8 cellular contexts compared by ENCODE assay signal in the genomic region with DNA sequence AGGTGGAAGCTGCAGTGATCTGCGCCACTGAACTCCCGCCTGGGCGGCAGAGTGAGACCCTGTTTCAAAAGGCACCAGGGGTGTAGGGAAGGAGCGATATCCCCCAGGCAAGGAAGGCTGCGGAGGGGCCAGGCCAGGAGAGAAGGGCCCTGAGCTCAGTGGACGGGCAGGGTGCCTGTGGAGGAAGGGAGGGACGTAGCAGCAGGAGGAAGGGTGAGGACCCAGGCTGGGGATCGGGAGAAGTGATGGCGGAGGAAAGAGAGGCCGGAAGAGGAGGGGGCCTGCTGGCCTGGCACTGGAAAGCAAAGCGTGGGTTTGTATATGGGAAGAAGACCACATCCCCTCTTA. TPM values are rescaled to one million over a fixed set of nuclear protein-coding genes. Genes with fewer than 3 reads are reported as not detected.
DNase-seq lines count a peak whose midpoint lies in the region; ATAC-seq and TF ChIP-seq lines count a peak whose summit lies in the region.

No MANE protein-coding gene starts in this region.

- H3K27ac ChIP-seq in Peyer's patch = peak overlapping the region; percentile 74 to 88 (median 84)

- no peak for TF ChIP-seq CTCF in Peyer's patch (IDR thresholded peaks at IDR 0.05)

- H3K36me3 ChIP-seq in Peyer's patch = no peaks in the 10 kb centered on the region

- CTCF ChIA-PET in activated CD8-positive, alpha-beta memory T cell treated with anti-CD3 and anti-CD28 coated beads, Interleukin-2, amount 10 ng/mL, durations not matched to agents 7 days and 5 days (lab: Charles Lee) = interaction anchor here (1.0 to 3.2 kb wide), 6 partner anchors 13 to 253 kb away, joined by 3 to 14 read pairs (median 4); a partner anchor contains a TSS

- H3K36me3 Mint-ChIP-seq in activated CD8-positive, alpha-beta memory T cell treated with anti-CD3 and anti-CD28 coated beads, Interleukin-2, amount 10 ng/mL, durations not matched to agents 7 days and 5 days = peaks cover 10% of the 10 kb centered on the region

- peaks cover 0 to 28% (median 15%) of the 10 kb centered on the region in 4 donors for H3K4me1 ChIP-seq in Peyer's patch

- H3K27me3 Mint-ChIP-seq in activated CD8-positive, alpha-beta memory T cell treated with anti-CD3 and anti-CD28 coated beads, Interleukin-2, amount 10 ng/mL, durations not matched to agents 7 days and 5 days = no peaks in the 10 kb centered on the region

- H3K4me3 ChIP-seq in Peyer's patch = peak overlapping the region; percentile 46 to 58 (median 53)

- H3K4me1 Mint-ChIP-seq in activated CD8-positive, alpha-beta memory T cell treated with anti-CD3 and anti-CD28 coated beads, Interleukin-2, amount 10 ng/mL, durations not matched to agents 7 days and 5 days = peaks cover 71% of the 10 kb centered on the region

- H3K9me3 Mint-ChIP-seq in activated CD8-positive, alpha-beta memory T cell treated with anti-CD3 and anti-CD28 coated beads, Interleukin-2, amount 10 ng/mL, durations not matched to agents 7 days and 5 days (ENCODE audit: low read depth) = no peaks in the 10 kb centered on the region

- H3K4me3 Mint-ChIP-seq in activated CD8-positive, alpha-beta memory T cell treated with anti-CD3 and anti-CD28 coated beads, Interleukin-2, amount 10 ng/mL, durations not matched to agents 7 days and 5 days = peak overlapping the region; percentile 91

- intact Hi-C loops in Right ventricle myocardium superior (cut with DNase I) = no loop called here

- DNase-seq in activated CD8-positive, alpha-beta memory T cell treated with anti-CD3 and anti-CD28 coated beads, Interleukin-2, amount 10 ng/mL, durations not matched to agents 7 days and 5 days = no peak
- no peak for DNase-seq in activated CD8-positive, alpha-beta memory T cell treated with anti-CD3 and anti-CD28 coated beads, Interleukin-2, amount 50 U/mL, for 48 hours
- DNase-seq in Peyer's patch (peak in 1 of 3 donors; percentile 32), Right ventricle myocardium superior (no peak), retina (peak; percentile 88), UCSD-AML1 (lab: John Stamatoyannopoulos, UW; ENCODE audit: unreplicated experiment) (no peak)
- DNase-seq in stimulated activated naive CD4-positive, alpha-beta T cell treated with Interleukin-2 at 50 U/mL for 16 hours (lab: John Stamatoyannopoulos, UW) = no peak

- no peaks in the 10 kb centered on the region for H3K9me3 ChIP-seq in Peyer's patch

- no peak for ATAC-seq in activated CD8-positive, alpha-beta memory T cell treated with anti-CD3 and anti-CD28 coated beads, Interleukin-2, amount 10 ng/mL, durations not matched to agents 7 days and 5 days
- ATAC-seq in Right ventricle myocardium superior (ENCODE audit: poor library complexity) (peak; percentile 37), GM21423 (IDR thresholded peaks at IDR 0.05; ENCODE audit: unreplicated experiment) (no peak)

- H3K27me3 ChIP-seq in Peyer's patch = no peaks in the 10 kb centered on the region

- TF ChIP-seq POLR2A in Peyer's patch (IDR thresholded peaks at IDR 0.05) = no peak

- peak overlapping the region; percentile 97 for H3K27ac Mint-ChIP-seq in activated CD8-positive, alpha-beta memory T cell treated with anti-CD3 and anti-CD28 coated beads, Interleukin-2, amount 10 ng/mL, durations not matched to agents 7 days and 5 days

RNA-seq across cellular contexts. Expression of a gene that starts 45.6 kb away (rescaled TPM):
- total RNA-seq in activated CD8-positive, alpha-beta memory T cell treated with anti-CD3 and anti-CD28 coated beads, Interleukin-2, amount 10 ng/mL, durations not matched to agents 7 days and 5 days = 1 to 10 TPM; 1.9 to 8.9 TPM
- 100 to 1,000 TPM in 1 of 4 donors, 10 to 100 TPM in 3; 24.0 to 187 (median 31.6) TPM for total RNA-seq in Peyer's patch
- 4.7 TPM for total RNA-seq in Right ventricle myocardium superior
